8 cellular contexts compared by ENCODE assay signal in genomic region chr6:111605100-111605748, GRCh38. TPM values are rescaled to one million over a fixed set of nuclear protein-coding genes. Genes with fewer than 3 reads are reported as not detected.
DNase-seq lines count a peak whose midpoint lies in the region; ATAC-seq, FAIRE-seq and TF ChIP-seq lines count a peak whose summit lies in the region.

No MANE protein-coding gene starts in this region.

- H3K4me3 ChIP-seq in GM23338 (peak overlapping the region; percentile 58), mucosa of rectum (ENCODE audit: low read length in 2 of 2) (peak overlapping the region; percentile 82 to 96)

- peak overlapping the region; percentile 89 for H3K4me3 Mint-ChIP-seq in GM23338
- H3K4me3 Mint-ChIP-seq in activated CD8-positive, alpha-beta T cell treated with anti-CD3 and anti-CD28 coated beads for 36 hours: peak overlapping the region; percentile 97

- no peak for FAIRE-seq in D721Med (lab: Jason Lieb, UNC)

- H3K27ac ChIP-seq in GM23338 (ENCODE audit: low read depth) (peak overlapping the region; percentile 97), mucosa of rectum (ENCODE audit: low read depth in 2 of 2, low read length in 2 of 2) (peak overlapping the region; percentile 97 to 98), temporal lobe (ENCODE audit: low read depth, low read length) (peak overlapping the region; percentile 89)

- H3K27me3 ChIP-seq in GM23338 (ENCODE audit: insufficient read depth) (no peaks in the 10 kb centered on the region), mucosa of rectum (ENCODE audit: control insufficient read depth in 2 of 2, insufficient read depth in 2 of 2, low read length in 2 of 2) (no peaks in the 10 kb centered on the region)

- peaks cover 4% of the 10 kb centered on the region; the same call in 1 of the 2 replicates for H3F3A ChIP-seq in GM23338 (replicated peaks; ENCODE audit: low read depth)

- H3K9me3 Mint-ChIP-seq in GM23338: no peaks in the 10 kb centered on the region
- H3K9me3 Mint-ChIP-seq in activated CD8-positive, alpha-beta T cell treated with anti-CD3 and anti-CD28 coated beads for 36 hours: no peaks in the 10 kb centered on the region

- peaks cover 11% of the 10 kb centered on the region for H3K79me2 ChIP-seq in GM23338 (replicated peaks; ENCODE audit: insufficient read depth)

- H3K9ac ChIP-seq in mucosa of rectum (ENCODE audit: low read depth in 1 of 2, low read length in 2 of 2): peak overlapping the region; percentile 93 to 98

- no peak overlapping the region for H2AFZ ChIP-seq in GM23338

- ATAC-seq in GM23338: peak; percentile 73
- peak; percentile 46 for ATAC-seq in activated CD8-positive, alpha-beta T cell treated with anti-CD3 and anti-CD28 coated beads for 36 hours
- ATAC-seq in esophagus mucosa: peak; percentile 22

- peaks cover 10% of the 10 kb centered on the region for H3K27me3 Mint-ChIP-seq in GM23338 (ENCODE audit: insufficient read depth, low read depth, poor library complexity)
- H3K27me3 Mint-ChIP-seq in activated CD8-positive, alpha-beta T cell treated with anti-CD3 and anti-CD28 coated beads for 36 hours: no peaks in the 10 kb centered on the region

- CTCF ChIA-PET in GM10248 (lab: Yijun Ruan, JAX): interaction anchor here (1.0 to 3.0 kb wide), 7 partner anchors 9 to 346 kb away, joined by 3 to 17 read pairs (median 5); a partner anchor contains a TSS
- CTCF ChIA-PET in activated CD8-positive, alpha-beta T cell treated with anti-CD3 and anti-CD28 coated beads for 36 hours (lab: Charles Lee): interaction anchor here (0.8 to 3.3 kb wide), 10 partner anchors 33 to 482 kb away, joined by 3 to 16 read pairs (median 3); partner anchors contain the start of genes FAM229B and TUBE1

- H3K36me3 Mint-ChIP-seq in GM23338 (ENCODE audit: low read depth): no peaks in the 10 kb centered on the region; the same call in 2 of the 3 replicates
- peaks cover 3% of the 10 kb centered on the region for H3K36me3 Mint-ChIP-seq in activated CD8-positive, alpha-beta T cell treated with anti-CD3 and anti-CD28 coated beads for 36 hours (ENCODE audit: low read depth)

- H3K9me3 ChIP-seq in mucosa of rectum (ENCODE audit: control insufficient read depth in 2 of 2, low read length in 2 of 2): no peaks in the 10 kb centered on the region

- peak; percentile 48 for DNase-seq in GM10248 (ENCODE audit: extremely low spot score)
- DNase-seq in GM23338 (ENCODE audit: low spot score): peak; percentile 83
- DNase-seq in Kasumi-1 (lab: John Stamatoyannopoulos, UW): peak; percentile 54 to 70
- DNase-seq in activated CD8-positive, alpha-beta T cell treated with anti-CD3 and anti-CD28 coated beads for 36 hours: peak; percentile 48
- no peak for DNase-seq in D721Med (ENCODE audit: insufficient read length, low spot score)

- peaks cover 44% of the 10 kb centered on the region for H3K4me1 Mint-ChIP-seq in GM23338
- peaks cover 39% of the 10 kb centered on the region for H3K4me1 Mint-ChIP-seq in activated CD8-positive, alpha-beta T cell treated with anti-CD3 and anti-CD28 coated beads for 36 hours (ENCODE audit: low read depth)

- H3K36me3 ChIP-seq in GM23338 (ENCODE audit: insufficient read depth): no peaks in the 10 kb centered on the region
- H3K36me3 ChIP-seq in mucosa of rectum (ENCODE audit: control insufficient read depth in 2 of 2, insufficient read depth in 2 of 2, low read length in 2 of 2): peaks cover 3 to 5% of the 10 kb centered on the region in 2 donors

- H3K9me2 ChIP-seq in GM23338 (ENCODE audit: insufficient read depth): no peaks in the 10 kb centered on the region

- TF ChIP-seq CTCF in GM10248 (IDR thresholded peaks at IDR 0.05; ENCODE audit: control extremely low read depth, extremely low read depth, low read depth, missing control alignments) (no peak), GM23338 (conservative IDR thresholded peaks at IDR 0.05; ENCODE audit: low read depth in 2 of 2) (no peak), D721Med (IDR thresholded peaks at IDR 0.05; ENCODE audit: insufficient read depth, missing control alignments) (no peak)
- TF ChIP-seq CTCF in activated CD8-positive, alpha-beta T cell treated with anti-CD3 and anti-CD28 coated beads for 36 hours (IDR thresholded peaks at IDR 0.05): no peak

- POLR2A ChIA-PET in GM10248 (lab: Yijun Ruan, JAX): interaction anchor here (0.6 to 1.6 kb wide), 5 partner anchors 9 to 731 kb away, joined by 3 to 4 read pairs (median 3); partner anchors contain the start of genes AMD1, FAM229B, REV3L and TUBE1
- POLR2A ChIA-PET in activated CD8-positive, alpha-beta T cell treated with anti-CD3 and anti-CD28 coated beads for 36 hours (lab: Charles Lee): interaction anchor here (0.6 to 2.0 kb wide), 14 partner anchors 9 to 444 kb away, joined by 3 to 9 read pairs (median 3); a partner anchor contains a TSS

- peak overlapping the region; percentile 99 for H3K27ac Mint-ChIP-seq in GM23338
- peak overlapping the region; percentile 96 for H3K27ac Mint-ChIP-seq in activated CD8-positive, alpha-beta T cell treated with anti-CD3 and anti-CD28 coated beads for 36 hours

- peak overlapping the region; percentile 84 for H3K4me2 ChIP-seq in GM23338

- H3K4me1 ChIP-seq in GM23338 (ENCODE audit: insufficient read depth) (peaks cover 44% of the 10 kb centered on the region), mucosa of rectum (ENCODE audit: control insufficient read depth in 2 of 2, insufficient read depth in 2 of 2, low read length in 2 of 2) (peaks cover 40 to 56% of the 10 kb centered on the region in 2 donors)

- no peaks in the 10 kb centered on the region for H4K20me1 ChIP-seq in GM23338 (replicated peaks; ENCODE audit: insufficient read depth)

- intact Hi-C loops in activated CD8-positive, alpha-beta T cell treated with anti-CD3 and anti-CD28 coated beads for 36 hours (cut with micrococcal nuclease): no loop called here

TF ChIP-seq in GM23338, 12 proteins besides CTCF, POLR2A, EP300 and RAD21:
- TF ChIP-seq POLR2AphosphoS5 (IDR thresholded peaks at IDR 0.05; ENCODE audit: low read depth) (no peak), REST (IDR thresholded peaks at IDR 0.05; ENCODE audit: unreplicated experiment) (no peak), EZH2 (IDR thresholded peaks at IDR 0.05; ENCODE audit: low read depth, unreplicated experiment) (no peak), ETS1 (IDR thresholded peaks at IDR 0.05) (peak; percentile 19; the same call in 1 of the 2 replicates)

RNA-seq across cellular contexts. Expression of gene TRAF3IP2, which starts 0.5 kb away (rescaled TPM):
- 29.5 and 34.0 TPM in 2 replicates for total RNA-seq in GM23338 (2014; rRNA removed; shearing (Covaris generic))
- polyA plus RNA-seq in GM23338 (2016; fragmentation: Nextera tagmentation; extraction: Ambion mirVana): 22.2 and 23.8 TPM in 2 replicates
- 10 to 100 TPM; 23.2 to 26.3 TPM for total RNA-seq in activated CD8-positive, alpha-beta T cell treated with anti-CD3 and anti-CD28 coated beads for 36 hours
- total RNA-seq in esophagus mucosa (68.5 TPM), temporal lobe (2.2 TPM)

Comparison
In these comparisons a context has a peak if more than half of its experiments do, and no peak if none do; other contexts are left out.
1. ATAC-seq: peak in every context shown above with its lines; median percentile 73 in GM23338; 46 in activated CD8-positive, alpha-beta T cell treated with anti-CD3 and anti-CD28 coated beads for 36 hours; 22 in esophagus mucosa.